In the genomic region with DNA sequence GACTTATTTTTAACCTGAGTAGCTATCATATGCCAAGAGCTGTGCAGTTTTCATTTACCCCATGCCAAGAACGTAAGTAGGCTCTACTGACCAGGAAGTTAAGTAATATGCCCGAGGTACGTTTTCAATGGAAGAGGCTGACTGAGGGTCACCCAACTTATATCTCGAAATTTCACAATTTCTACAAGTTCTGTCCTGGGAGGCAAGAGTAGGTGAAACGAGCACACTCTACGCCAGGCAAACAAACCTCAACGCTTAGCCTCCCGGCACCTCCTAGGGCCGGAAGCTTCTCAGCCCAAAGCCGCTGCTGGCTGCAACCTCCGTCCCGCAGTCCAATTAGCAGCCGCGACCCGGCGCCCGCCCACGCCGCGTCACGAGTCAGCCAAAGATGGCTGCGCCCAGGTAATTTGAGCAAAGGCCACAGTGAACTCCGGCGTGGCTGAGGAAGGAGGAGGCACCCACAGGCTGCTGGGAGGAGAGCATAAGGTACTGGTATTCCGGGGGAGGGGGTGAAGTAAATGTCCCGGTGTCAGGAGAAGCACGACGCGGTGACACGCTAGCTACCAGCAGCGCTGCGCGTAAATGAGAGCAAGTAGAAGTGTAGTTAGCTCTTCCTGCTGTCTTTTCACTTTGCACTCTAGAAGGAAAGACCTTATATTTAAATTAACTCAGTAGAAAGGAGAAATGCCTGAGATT, we compare ENCODE assay signal across 8 cellular contexts. TPM values are rescaled to one million over a fixed set of nuclear protein-coding genes. Genes with fewer than 3 reads are reported as not detected.
A peak's percentile ranks its signal among the peaks of the same experiment; 100 is the strongest.
DNase-seq lines count a peak whose midpoint lies in the region; ATAC-seq, FAIRE-seq and TF ChIP-seq lines count a peak whose summit lies in the region.

TMEM126A (plus strand) TSS at position 364 of the 696 bp plus-strand sequence. CDS start 2,289 bp downstream, outside the sequence.

- no peaks in the 10 kb centered on the region for H3K9me3 Mint-ChIP-seq in T-cell

- no peak for TF ChIP-seq CTCF in GM13976 (IDR thresholded peaks at IDR 0.05; ENCODE audit: borderline replicate concordance, control extremely low read depth, extremely low read depth, insufficient read depth, missing control alignments)
- TF ChIP-seq CTCF in cardiac muscle cell (IDR thresholded peaks at IDR 0.05; ENCODE audit: low read depth, low read length) = no peak
- no peak for TF ChIP-seq CTCF in pancreas (IDR thresholded peaks at IDR 0.05)
- no peak for TF ChIP-seq CTCF in tibial artery (IDR thresholded peaks at IDR 0.05)

- ATAC-seq in HG02852 (IDR thresholded peaks at IDR 0.05; ENCODE audit: unreplicated experiment) (peak; percentile 99), T-cell (replicated peaks in 1 of 4) (peak; percentile 99 to 100 (median 100)), pancreas (peak; percentile 98 to 100 (median 98))

- FAIRE-seq in pancreas (lab: Jason Lieb, UNC) = peak; percentile 26

- H3K4me3 Mint-ChIP-seq in T-cell = peak within 1 kb of the TSS; percentile 87 to 97 (median 96)

- CTCF ChIA-PET in T-cell (lab: Charles Lee) = interaction anchor here (0.6 to 2.0 kb wide), 10 partner anchors 10 to 512 kb away, joined by 3 to 21 read pairs (median 4); partner anchors contain the start of genes CREBZF (in 1 of the 2), DLG2 (in 1 of the 2) and TMEM126B (in 1 of the 2)

- 0 to 1% (median 0%) methylated on average over 33 of the region's 33 CpGs for WGBS in adipose tissue, 3 donors
- 0% methylated on average over 33 of the region's 33 CpGs for WGBS in pancreas, 2 donors

- peaks cover 8 to 19% of the 10 kb centered on the region in 2 donors for H3K27me3 Mint-ChIP-seq in T-cell

- H3K36me3 Mint-ChIP-seq in T-cell = peaks cover 7% of the 10 kb centered on the region

- DNase-seq in GM13976 (ENCODE audit: low spot score) = peak; percentile 88
- DNase-seq in NCI-H1436 treated with DMSO at 0.1 percent for 48 hours (lab: John Stamatoyannopoulos, UW) = peak; percentile 49
- DNase-seq in T-cell = peak; percentile 77 to 92 (median 88)
- peak; percentile 89 to 94 for DNase-seq in cardiac muscle cell (ENCODE audit: low read depth in 1 of 2, low spot score in 1 of 2)
- DNase-seq in pancreas = peak; percentile 86 to 95 (median 91)
- DNase-seq in tibial artery = peak; percentile 90 to 91

- H3K9me3 ChIP-seq in cardiac muscle cell (ENCODE audit: low read depth) (no peaks in the 10 kb centered on the region), pancreas (no peaks in the 10 kb centered on the region), tibial artery (no peaks in the 10 kb centered on the region)

- peak within 1 kb of the TSS; percentile 11 for H3K27ac ChIP-seq in adipose tissue (ENCODE audit: low read depth, low read length)
- H3K27ac ChIP-seq in cardiac muscle cell = peak within 1 kb of the TSS; percentile 92
- H3K27ac ChIP-seq in pancreas = peak within 1 kb of the TSS; percentile 68 to 87 (median 77)
- peak within 1 kb of the TSS; percentile 77 to 83 for H3K27ac ChIP-seq in tibial artery

- H3K36me3 ChIP-seq in cardiac muscle cell = no peaks in the 10 kb centered on the region
- no peaks in the 10 kb centered on the region for H3K36me3 ChIP-seq in pancreas
- H3K36me3 ChIP-seq in tibial artery = peaks cover 0 to 12% (median 0%) of the 10 kb centered on the region in 3 donors

- peak within 1 kb of the TSS; percentile 92 to 98 for H3K27ac Mint-ChIP-seq in T-cell

- in situ Hi-C loops in GM13976 (cut with MboI; ENCODE audit: low sequenced_read_pairs, unreplicated experiment) = no loop called here

- POLR2A ChIA-PET in T-cell (lab: Charles Lee) = interaction anchor here (0.6 to 3.6 kb wide), 20 partner anchors 9 to 619 kb away, joined by 3 to 36 read pairs (median 4); partner anchors contain the start of genes TMEM126B (in 2 of the 2), CREBZF (in 1 of the 2), DLG2 (in 1 of the 2) and PICALM (in 1 of the 2)

- intact Hi-C loops in pancreas (cut with DNase I) = no loop called here
- intact Hi-C loops in tibial artery (cut with DNase I; ENCODE audit: low total_unique reads) = no loop called here

- H3K4me3 ChIP-seq in cardiac muscle cell (peak within 1 kb of the TSS; percentile 52), pancreas (peak within 1 kb of the TSS; percentile 41 to 61 (median 49)), tibial artery (peak within 1 kb of the TSS; percentile 68 to 72)

- H3K27me3 ChIP-seq in cardiac muscle cell (no peaks in the 10 kb centered on the region), pancreas (no peaks in the 10 kb centered on the region), tibial artery (no peaks in the 10 kb centered on the region)

- peaks cover 36 to 40% (median 37%) of the 10 kb centered on the region in 3 donors for H3K4me1 Mint-ChIP-seq in T-cell

- H3K4me1 ChIP-seq in cardiac muscle cell (ENCODE audit: low read depth) = peaks cover 12% of the 10 kb centered on the region
- peaks cover 7 to 22% (median 16%) of the 10 kb centered on the region in 3 donors for H3K4me1 ChIP-seq in pancreas
- peaks cover 0 to 20% (median 17%) of the 10 kb centered on the region in 4 donors for H3K4me1 ChIP-seq in tibial artery

RNA-seq across cellular contexts. Expression of gene TMEM126A, which starts in this region (rescaled TPM):
- total RNA-seq in T-cell (10 to 100 TPM; 17.3 to 20.9 (median 19.0) TPM), cardiac muscle cell (12.9 and 13.1 TPM in 2 replicates), pancreas (10 to 100 TPM in 5 of 6 donors, 1 to 10 TPM in 1; 9.6 to 18.2 (median 13.7) TPM)
- polyA plus RNA-seq in adipose tissue (10 to 100 TPM; 25.9 to 64.9 (median 58.1) TPM), cardiac muscle cell (39.9 and 42.9 TPM in 2 replicates), pancreas (10 to 100 TPM; 26.7 to 27.8 TPM)

Comparison
In these comparisons a context has a peak if more than half of its experiments do, and no peak if none do; other contexts are left out.
1. Peak in every context shown above with its lines: DNase-seq, ATAC-seq, H3K4me3 ChIP-seq and H3K27ac ChIP-seq.
2. H3K27ac ChIP-seq: peak in every context shown above with its lines; median percentile 92 in cardiac muscle cell; 80 in tibial artery; 77 in pancreas; 11 in adipose tissue.